17 cellular contexts compared by ENCODE assay signal in genomic region chr10:71347587-71348395, GRCh38. TPM values are rescaled to one million over a fixed set of nuclear protein-coding genes. Genes with fewer than 3 reads are reported as not detected.
A peak's percentile ranks its signal among the peaks of the same experiment; 100 is the strongest.
DNase-seq lines count a peak whose midpoint lies in the region; TF ChIP-seq lines count a peak whose summit lies in the region.
"Had no signal": no experiment of that assay in that cellular context is flagged by ENCODE, and none has a peak within 500 bp of the region (broad histone marks: within the 10 kb centered on the region; RNA-seq: fewer than 3 reads in every experiment).

No MANE protein-coding gene starts in this region.

- CTCF ChIA-PET in Caco-2 (lab: Charles Lee), result interaction anchor here (0.6 to 1.3 kb wide), 2 partner anchors 36 to 291 kb away, joined by 3 read pairs; no protein-coding TSS in a partner anchor
- CTCF ChIA-PET in Calu3 (lab: Charles Lee), result no interaction called here

- BruUV-seq in Caco-2 (replicated peaks; lab: Mats Ljungman, UMichigan), result no TSS peak
- no TSS peak for BruUV-seq in Calu3 (replicated peaks; lab: Mats Ljungman, UMichigan)

- H3K27me3 ChIP-seq in Caco-2 (replicated peaks; ENCODE audit: control insufficient read depth, insufficient read depth, low read length) (no peaks in the 10 kb centered on the region), colonic mucosa (no peaks in the 10 kb centered on the region)
- H3K27me3 ChIP-seq: upper lobe of right lung had no signal

- H3K4me1 Mint-ChIP-seq in Caco-2 (ENCODE audit: low read depth, unreplicated experiment) (peaks cover 41% of the 10 kb centered on the region), Calu3 (ENCODE audit: low read depth, unreplicated experiment) (peaks cover 54% of the 10 kb centered on the region)
- H3K4me1 Mint-ChIP-seq in activated T-cell treated with anti-CD3 and anti-CD28 coated beads, Interleukin-2, amount 50 U/mL, for 24 hours (ENCODE audit: low read depth), result no peaks in the 10 kb centered on the region
- H3K4me1 Mint-ChIP-seq in activated naive CD8-positive, alpha-beta T cell treated with anti-CD3 and anti-CD28 coated beads for 36 hours, result no peaks in the 10 kb centered on the region
- H3K4me1 Mint-ChIP-seq: activated B cell treated with CpG ODN at 0.5 μM for 24 hours; activated CD4-positive, alpha-beta memory T cell treated with anti-CD3 and anti-CD28 coated beads, Interleukin-2, amount 10 ng/mL, durations not matched to agents 7 days and 5 days had no signal

- no peak overlapping the region for H3K27ac ChIP-seq in colonic mucosa
- H3K27ac ChIP-seq: upper lobe of right lung had no signal

- H3K36me3 Mint-ChIP-seq in Caco-2 (ENCODE audit: insufficient read depth, unreplicated experiment) (peaks cover 4% of the 10 kb centered on the region), Calu3 (ENCODE audit: insufficient read depth, unreplicated experiment) (no peaks in the 10 kb centered on the region)
- H3K36me3 Mint-ChIP-seq in activated T-cell treated with anti-CD3 and anti-CD28 coated beads, Interleukin-2, amount 50 U/mL, for 24 hours (ENCODE audit: low read depth), result peaks cover 11% of the 10 kb centered on the region
- H3K36me3 Mint-ChIP-seq in activated naive CD8-positive, alpha-beta T cell treated with anti-CD3 and anti-CD28 coated beads for 36 hours, result no peaks in the 10 kb centered on the region

- H3K9ac ChIP-seq in colonic mucosa (ENCODE audit: low read depth in 2 of 2, low read length in 2 of 2), result no peak overlapping the region

- H3K4me3 Mint-ChIP-seq in Caco-2 (ENCODE audit: unreplicated experiment), result no peak overlapping the region
- no peak overlapping the region for H3K4me3 Mint-ChIP-seq in activated T-cell treated with anti-CD3 and anti-CD28 coated beads, Interleukin-2, amount 50 U/mL, for 24 hours
- no peak overlapping the region for H3K4me3 Mint-ChIP-seq in activated naive CD8-positive, alpha-beta T cell treated with anti-CD3 and anti-CD28 coated beads for 36 hours
- H3K4me3 Mint-ChIP-seq in Calu3 (ENCODE audit: low read depth, unreplicated experiment), result no peak overlapping the region
- H3K4me3 Mint-ChIP-seq: activated B cell treated with CpG ODN at 0.5 μM for 24 hours; activated CD4-positive, alpha-beta memory T cell treated with anti-CD3 and anti-CD28 coated beads, Interleukin-2, amount 10 ng/mL, durations not matched to agents 7 days and 5 days; stimulated activated naive B cell treated with anti-CD40 and anti-IgM and Interleukin-4, amounts not matched to agents 10 μg/mL and 1 μg/mL and 100 μg/mL, for 72 hours had no signal

- no peaks in the 10 kb centered on the region for H3K36me3 ChIP-seq in Caco-2 (ENCODE audit: control insufficient read depth, insufficient read depth, low read length)
- no peaks in the 10 kb centered on the region for H3K36me3 ChIP-seq in colonic mucosa

- intact Hi-C loops in Caco-2 (cut with micrococcal nuclease; ENCODE audit: unreplicated experiment) (no loop called here), colonic mucosa (cut with DNase I) (no loop called here), Calu3 (cut with micrococcal nuclease; ENCODE audit: unreplicated experiment) (no loop called here)

- peak in 1 of 2 experiments; percentile 40 for DNase-seq in Caco-2
- DNase-seq in NCI-H146 (lab: John Stamatoyannopoulos, UW), result peak; percentile 77
- peak; percentile 71 for DNase-seq in colonic mucosa
- peak; percentile 47 for DNase-seq in myocyte (ENCODE audit: low read depth)
- no peak for DNase-seq in activated T-cell treated with anti-CD3 and anti-CD28 coated beads, Interleukin-2, amount 50 U/mL, for 24 hours
- no peak for DNase-seq in activated naive CD8-positive, alpha-beta T cell treated with anti-CD3 and anti-CD28 coated beads for 36 hours
- no peak for DNase-seq in Calu3
- no peak for DNase-seq in NCI-H524 treated with DMSO at 0.1 percent for 48 hours (lab: John Stamatoyannopoulos, UW)
- DNase-seq: activated B cell treated with CpG ODN at 0.5 μM for 24 hours; activated CD4-positive, alpha-beta memory T cell treated with anti-CD3 and anti-CD28 coated beads, Interleukin-2, amount 10 ng/mL, durations not matched to agents 7 days and 5 days; activated naive CD4-positive, alpha-beta T cell treated with anti-CD3 and anti-CD28 coated beads, Interleukin-2, amount 50 U/mL, for 16 hours; activated T-cell treated with anti-CD3 and anti-CD28 coated beads, Interleukin-2, amount 50 U/mL, for 48 hours; NCI-H1105; SIG-M5; stimulated activated naive B cell treated with anti-CD40 and anti-IgM and Interleukin-4, amounts not matched to agents 10 μg/mL and 1 μg/mL and 100 μg/mL, for 72 hours; upper lobe of right lung had no signal

- POLR2A ChIA-PET in Caco-2 (lab: Charles Lee), result no interaction called here

- H3K27me3 Mint-ChIP-seq in Caco-2 (ENCODE audit: insufficient read depth, unreplicated experiment), result no peaks in the 10 kb centered on the region
- no peaks in the 10 kb centered on the region for H3K27me3 Mint-ChIP-seq in activated T-cell treated with anti-CD3 and anti-CD28 coated beads, Interleukin-2, amount 50 U/mL, for 24 hours
- no peaks in the 10 kb centered on the region for H3K27me3 Mint-ChIP-seq in activated naive CD8-positive, alpha-beta T cell treated with anti-CD3 and anti-CD28 coated beads for 36 hours
- peaks cover 45% of the 10 kb centered on the region for H3K27me3 Mint-ChIP-seq in Calu3 (ENCODE audit: unreplicated experiment)
- H3K27me3 Mint-ChIP-seq: activated B cell treated with CpG ODN at 0.5 μM for 24 hours; activated CD4-positive, alpha-beta memory T cell treated with anti-CD3 and anti-CD28 coated beads, Interleukin-2, amount 10 ng/mL, durations not matched to agents 7 days and 5 days; stimulated activated naive B cell treated with anti-CD40 and anti-IgM and Interleukin-4, amounts not matched to agents 10 μg/mL and 1 μg/mL and 100 μg/mL, for 72 hours had no signal

- H3K4me1 ChIP-seq in Caco-2, result peaks cover 56% of the 10 kb centered on the region
- H3K4me1 ChIP-seq in colonic mucosa, result peaks cover 17% of the 10 kb centered on the region

- H3K27ac Mint-ChIP-seq in Caco-2 (ENCODE audit: unreplicated experiment) (peak overlapping the region; percentile 62), Calu3 (ENCODE audit: unreplicated experiment) (no peak overlapping the region)
- no peak overlapping the region for H3K27ac Mint-ChIP-seq in activated T-cell treated with anti-CD3 and anti-CD28 coated beads, Interleukin-2, amount 50 U/mL, for 24 hours
- no peak overlapping the region for H3K27ac Mint-ChIP-seq in activated naive CD8-positive, alpha-beta T cell treated with anti-CD3 and anti-CD28 coated beads for 36 hours
- H3K27ac Mint-ChIP-seq: activated B cell treated with CpG ODN at 0.5 μM for 24 hours; activated CD4-positive, alpha-beta memory T cell treated with anti-CD3 and anti-CD28 coated beads, Interleukin-2, amount 10 ng/mL, durations not matched to agents 7 days and 5 days; stimulated activated naive B cell treated with anti-CD40 and anti-IgM and Interleukin-4, amounts not matched to agents 10 μg/mL and 1 μg/mL and 100 μg/mL, for 72 hours had no signal

- H3K4me3 ChIP-seq in Caco-2 (ENCODE audit: low read depth, low read length) (no peak overlapping the region), colonic mucosa (no peak overlapping the region)
- H3K4me3 ChIP-seq: upper lobe of right lung had no signal

- H3K9me3 Mint-ChIP-seq in Caco-2 (ENCODE audit: unreplicated experiment) (no peaks in the 10 kb centered on the region), Calu3 (ENCODE audit: low read depth, unreplicated experiment) (no peaks in the 10 kb centered on the region)
- H3K9me3 Mint-ChIP-seq in activated T-cell treated with anti-CD3 and anti-CD28 coated beads, Interleukin-2, amount 50 U/mL, for 24 hours, result no peaks in the 10 kb centered on the region
- no peaks in the 10 kb centered on the region for H3K9me3 Mint-ChIP-seq in activated naive CD8-positive, alpha-beta T cell treated with anti-CD3 and anti-CD28 coated beads for 36 hours
- H3K9me3 Mint-ChIP-seq: activated B cell treated with CpG ODN at 0.5 μM for 24 hours; activated CD4-positive, alpha-beta memory T cell treated with anti-CD3 and anti-CD28 coated beads, Interleukin-2, amount 10 ng/mL, durations not matched to agents 7 days and 5 days; stimulated activated naive B cell treated with anti-CD40 and anti-IgM and Interleukin-4, amounts not matched to agents 10 μg/mL and 1 μg/mL and 100 μg/mL, for 72 hours had no signal

- TF ChIP-seq CTCF in Caco-2 (IDR thresholded peaks at IDR 0.05; ENCODE audit: insufficient read depth in 1 of 2, low read depth in 1 of 2, low read length in 1 of 2, severe bottlenecking in 1 of 2, unreplicated experiment in 1 of 2), result no peak
- TF ChIP-seq CTCF in colonic mucosa (IDR thresholded peaks at IDR 0.05), result no peak
- TF ChIP-seq CTCF in Calu3 (IDR thresholded peaks at IDR 0.05; ENCODE audit: unreplicated experiment), result no peak

- no peaks in the 10 kb centered on the region for H3K9me3 ChIP-seq in Caco-2
- H3K9me3 ChIP-seq in colonic mucosa, result no peaks in the 10 kb centered on the region
- H3K9me3 ChIP-seq: upper lobe of right lung had no signal

RNA-seq across cellular contexts. Expression of gene SLC29A3, which starts 28.7 kb away (rescaled TPM):
- 18.3 and 20.7 TPM in 2 replicates for total RNA-seq in Caco-2 (2022)
- 1 to 10 TPM; 3.8 to 6.5 TPM for total RNA-seq in colonic mucosa
- total RNA-seq in myocyte, result 0.94 and 1.3 TPM in 2 replicates
- polyA plus RNA-seq in myocyte (2012), result 2.3 TPM
- total RNA-seq in activated naive CD8-positive, alpha-beta T cell treated with anti-CD3 and anti-CD28 coated beads for 36 hours, result 1 to 10 TPM; 4.3 TPM
- 5.9 and 7.7 TPM in 2 replicates for total RNA-seq in Calu3 (2022)

RNA-seq across cellular contexts. Expression of gene CDH23, which starts 48.9 kb away (rescaled TPM):
- 0.34 and 1.0 TPM in 2 replicates for total RNA-seq in Caco-2 (2022)
- total RNA-seq in colonic mucosa, result 1 to 10 TPM; 1.4 to 1.6 TPM
- 0.16 and 0.40 TPM in 2 replicates for total RNA-seq in myocyte
- polyA plus RNA-seq in myocyte (2012), result 0.05 TPM
- 1 to 10 TPM; 1.4 TPM for total RNA-seq in activated naive CD8-positive, alpha-beta T cell treated with anti-CD3 and anti-CD28 coated beads for 36 hours
- 0.07 and 0.12 TPM in 2 replicates for total RNA-seq in Calu3 (2022)
- total RNA-seq: chondrocyte had no signal

Comparison
In these comparisons a context has a peak if more than half of its experiments do, and no peak if none do; other contexts are left out.
1. DNase-seq: peak in NCI-H146 (single experiment), colonic mucosa (single experiment) and myocyte (single experiment); none in activated T-cell treated with anti-CD3 and anti-CD28 coated beads, Interleukin-2, amount 50 U/mL, for 24 hours (single experiment), activated naive CD8-positive, alpha-beta T cell treated with anti-CD3 and anti-CD28 coated beads for 36 hours (single experiment), Calu3 (single experiment) and NCI-H524 treated with DMSO at 0.1 percent for 48 hours (single experiment).